1 cellular context compared by ENCODE assay signal in genomic region chr19:43582495-43582894, GRCh38.
TF ChIP-seq lines count a peak whose summit lies in the region.

No MANE protein-coding gene starts in this region.

TF ChIP-seq in GM12878, 131 proteins besides CTCF, POLR2A, EP300 and RAD21:
- TF ChIP-seq PBX3 (IDR thresholded peaks at IDR 0.05; ENCODE audit: insufficient replicate concordance, low read depth, low read length) (no peak), ELK1 (IDR thresholded peaks at IDR 0.05; ENCODE audit: low read depth, low read length) (no peak), SRF (IDR thresholded peaks at IDR 0.05; ENCODE audit: low read depth in 2 of 2, low read length in 2 of 2) (no peak), JUND (IDR thresholded peaks at IDR 0.05; ENCODE audit: low read depth, low read length) (no peak), ZNF207 (IDR thresholded peaks at IDR 0.05; ENCODE audit: borderline replicate concordance) (no peak), STAT1 (conservative IDR thresholded peaks at IDR 0.05) (no peak), ESRRA (IDR thresholded peaks at IDR 0.05; ENCODE audit: low read length) (no peak), TCF7 (IDR thresholded peaks at IDR 0.05; ENCODE audit: borderline replicate concordance) (no peak), PAX8 (IDR thresholded peaks at IDR 0.05) (no peak), GATAD2B (conservative IDR thresholded peaks at IDR 0.05; ENCODE audit: low read depth) (no peak)
